Comparison of ENCODE assay signal across 17 cellular contexts in genomic region chr17:63282455-63282854, GRCh38.
DNase-seq lines count a peak whose midpoint lies in the region; ATAC-seq, FAIRE-seq and TF ChIP-seq lines count a peak whose summit lies in the region.
"Had no signal": no experiment of that assay in that cellular context is flagged by ENCODE, and none has a peak within 500 bp of the region (broad histone marks: within the 10 kb centered on the region; RNA-seq: fewer than 3 reads in every experiment).

No MANE protein-coding gene starts in this region.

- peak; percentile 66 for ATAC-seq in HG02678 (IDR thresholded peaks at IDR 0.05; ENCODE audit: unreplicated experiment)
- ATAC-seq in HG03439 (IDR thresholded peaks at IDR 0.05; ENCODE audit: unreplicated experiment): peak; percentile 59
- no peak for ATAC-seq in GM21786 (IDR thresholded peaks at IDR 0.05; ENCODE audit: unreplicated experiment)
- no peak for ATAC-seq in HG03457 (IDR thresholded peaks at IDR 0.05; ENCODE audit: unreplicated experiment)
- ATAC-seq: naive thymus-derived CD8-positive, alpha-beta T cell had no signal

- no peak for FAIRE-seq in H54 (lab: Jason Lieb, UNC)

- peak; percentile 10 for DNase-seq in SIG-M5 treated with dmso at 0.1 percent for 504 hours (lab: John Stamatoyannopoulos, UW; ENCODE audit: unreplicated experiment)
- no peak for DNase-seq in SIG-M5 (lab: John Stamatoyannopoulos, UW)
- no peak for DNase-seq in H54 (ENCODE audit: insufficient read length, low spot score)
- DNase-seq in NCI-H524 (lab: John Stamatoyannopoulos, UW): no peak
- DNase-seq: 8988T; activated CD4-positive, alpha-beta T cell treated with anti-CD3 and anti-CD28 coated beads, Interleukin-2, amount 10 ng/mL, durations not matched to agents 7 days and 5 days; activated T-cell treated with anti-CD3 and anti-CD28 coated beads, Interleukin-2, amount 50 U/mL, for 48 hours; CD4-positive, alpha-beta memory T cell; naive thymus-derived CD8-positive, alpha-beta T cell; NCI-H1930; Right ventricle myocardium superior; stimulated activated CD4-positive, alpha-beta T cell treated with anti-CD3 and anti-CD28 coated beads, Interleukin-1b, Interleukin-23, amount 100 ng/mL, for 48 hours; tibial artery had no signal

- TF ChIP-seq POLR2A in H54 (IDR thresholded peaks at IDR 0.05; ENCODE audit: low read depth, low read length): no peak

Comparison
In these comparisons a context has a peak if more than half of its experiments do, and no peak if none do; other contexts are left out.
1. ATAC-seq: peak in HG02678 (single experiment) and HG03439 (single experiment); none in GM21786 (single experiment) and HG03457 (single experiment).